In the genomic region with DNA sequence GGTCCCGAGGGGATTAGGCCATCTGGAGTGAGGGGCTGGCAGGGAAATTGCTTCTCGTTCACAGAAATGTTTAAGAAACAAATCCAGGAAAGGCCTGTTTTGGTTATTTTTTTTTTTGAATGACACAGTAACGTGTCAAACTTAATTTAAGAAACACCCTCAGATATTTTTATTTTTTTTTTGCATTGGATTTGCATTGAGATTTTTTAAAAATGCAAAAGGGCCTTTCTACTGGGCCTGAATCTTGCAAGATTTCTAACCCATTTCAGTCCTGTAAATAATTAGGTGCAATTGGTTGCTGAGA, we compare ENCODE assay signal across 22 cellular contexts. TPM values are rescaled to one million over a fixed set of nuclear protein-coding genes. Genes with fewer than 3 reads are reported as not detected.
DNase-seq lines count a peak whose midpoint lies in the region; TF ChIP-seq lines count a peak whose summit lies in the region.
"Had no signal": no experiment of that assay in that cellular context is flagged by ENCODE, and none has a peak within 500 bp of the region (broad histone marks: within the 10 kb centered on the region; RNA-seq: fewer than 3 reads in every experiment).

No MANE protein-coding gene starts in this region.

- peaks cover 3% of the 10 kb centered on the region for H3K4me1 ChIP-seq in mesenchymal stem cell (ENCODE audit: control insufficient read depth, insufficient read depth, low read depth, low read length)

- H4K8ac ChIP-seq in mesenchymal stem cell (ENCODE audit: low read length), result no peak overlapping the region

- H2AK5ac ChIP-seq in mesenchymal stem cell (ENCODE audit: low read length, severe bottlenecking), result no peak overlapping the region

- H3K9me3 ChIP-seq in WERI-Rb-1 (ENCODE audit: severe bottlenecking) (no peaks in the 10 kb centered on the region), mesenchymal stem cell (ENCODE audit: control insufficient read depth, low read length) (no peaks in the 10 kb centered on the region)
- H3K9me3 ChIP-seq: esophagus squamous epithelium had no signal

- POLR2A ChIA-PET in activated CD4-positive, alpha-beta T cell treated with anti-CD3 and anti-CD28 coated beads, Interleukin-2, amount 10 ng/mL, durations not matched to agents 7 days and 5 days (lab: Charles Lee), result no interaction called here

- peaks cover 4% of the 10 kb centered on the region for H3K27me3 Mint-ChIP-seq in activated CD4-positive, alpha-beta T cell treated with anti-CD3 and anti-CD28 coated beads, Interleukin-2, amount 10 ng/mL, durations not matched to agents 7 days and 5 days

- CTCF ChIA-PET in activated CD4-positive, alpha-beta T cell treated with anti-CD3 and anti-CD28 coated beads, Interleukin-2, amount 10 ng/mL, durations not matched to agents 7 days and 5 days (lab: Charles Lee), result no interaction called here

- H3K18ac ChIP-seq in mesenchymal stem cell (ENCODE audit: low read depth in 1 of 2, low read length in 2 of 2), result no peak overlapping the region

- no peak overlapping the region for H3K9ac ChIP-seq in mesenchymal stem cell (ENCODE audit: low read length)

- no peak overlapping the region for H3K4me2 ChIP-seq in mesenchymal stem cell (ENCODE audit: low read length, poor library complexity, severe bottlenecking)
- H3K4me2 ChIP-seq: hepatocyte had no signal

- peak overlapping the region; percentile 37 for H3K27ac Mint-ChIP-seq in activated CD4-positive, alpha-beta T cell treated with anti-CD3 and anti-CD28 coated beads, Interleukin-2, amount 10 ng/mL, durations not matched to agents 7 days and 5 days
- H3K27ac Mint-ChIP-seq: CD8-positive, alpha-beta T cell had no signal

- no peak overlapping the region for H2BK120ac ChIP-seq in mesenchymal stem cell (ENCODE audit: low read depth, low read length)

- TF ChIP-seq CTCF in WERI-Rb-1 (IDR thresholded peaks at IDR 0.05; ENCODE audit: low read depth, low read length), result no peak

- no peak overlapping the region for H3K14ac ChIP-seq in mesenchymal stem cell (ENCODE audit: low read length in 2 of 2)

- no peak overlapping the region for H2BK12ac ChIP-seq in mesenchymal stem cell (ENCODE audit: low read length in 2 of 2)

- no peaks in the 10 kb centered on the region for H3K9me3 Mint-ChIP-seq in activated CD4-positive, alpha-beta T cell treated with anti-CD3 and anti-CD28 coated beads, Interleukin-2, amount 10 ng/mL, durations not matched to agents 7 days and 5 days
- H3K9me3 Mint-ChIP-seq: activated naive CD4-positive, alpha-beta T cell treated with anti-CD3 and anti-CD28 coated beads, Interleukin-2, amount 50 U/mL, for 72 hours; CD8-positive, alpha-beta T cell; H9; neural crest cell; T-helper 1 cell treated with Interleukin-12 subunit alpha and Interleukin-12 subunit beta and Interleukin-4 antibody, amounts not matched to agents 30 μg/mL and 1 μg/mL, for 36 hours had no signal

- no peak overlapping the region for H4K91ac ChIP-seq in mesenchymal stem cell (ENCODE audit: low read length)

- no peak overlapping the region for H3K4ac ChIP-seq in mesenchymal stem cell (ENCODE audit: low read depth in 1 of 2, low read length in 2 of 2)

- H2AFZ ChIP-seq in mesenchymal stem cell (ENCODE audit: low read depth, low read length), result no peak overlapping the region
- H2AFZ ChIP-seq: hepatocyte had no signal

- 14% methylated on average over 1 of the region's 3 CpGs for WGBS in mesenchymal stem cell

- no peak overlapping the region for H3K4me3 Mint-ChIP-seq in activated CD4-positive, alpha-beta T cell treated with anti-CD3 and anti-CD28 coated beads, Interleukin-2, amount 10 ng/mL, durations not matched to agents 7 days and 5 days
- H3K4me3 Mint-ChIP-seq: CD8-positive, alpha-beta T cell; neural crest cell; T-helper 1 cell treated with Interleukin-12 subunit alpha and Interleukin-12 subunit beta and Interleukin-4 antibody, amounts not matched to agents 30 μg/mL and 1 μg/mL, for 36 hours had no signal

- no peak overlapping the region for H3K4me3 ChIP-seq in WERI-Rb-1 (ENCODE audit: low read depth, low read length)
- H3K4me3 ChIP-seq in mesenchymal stem cell (ENCODE audit: insufficient read depth in 1 of 2, low read depth in 1 of 2, low read length in 2 of 2), result no peak overlapping the region
- H3K4me3 ChIP-seq: esophagus squamous epithelium, hepatocyte had no signal

- H3K36me3 ChIP-seq in WERI-Rb-1 (no peaks in the 10 kb centered on the region), mesenchymal stem cell (ENCODE audit: control insufficient read depth in 1 of 2, insufficient read depth in 2 of 2, low read depth in 1 of 2, low read length in 2 of 2) (no peaks in the 10 kb centered on the region)
- H3K36me3 ChIP-seq: esophagus squamous epithelium had no signal

- no peak overlapping the region for H2BK15ac ChIP-seq in mesenchymal stem cell (ENCODE audit: low read depth, poor library complexity, severe bottlenecking)

- H2BK5ac ChIP-seq in mesenchymal stem cell (ENCODE audit: low read depth, low read length, poor library complexity, severe bottlenecking), result no peak overlapping the region

- H3K23ac ChIP-seq in mesenchymal stem cell (ENCODE audit: low read length in 2 of 2), result no peak overlapping the region

- H3K27me3 ChIP-seq in WERI-Rb-1 (ENCODE audit: insufficient read depth, low read depth, severe bottlenecking) (no peaks in the 10 kb centered on the region), layer of hippocampus (ENCODE audit: control insufficient read depth, insufficient read depth, low read length) (no peaks in the 10 kb centered on the region), mesenchymal stem cell (ENCODE audit: control insufficient read depth in 1 of 2, insufficient read depth in 1 of 2, low read length in 2 of 2) (peaks cover 22 to 49% of the 10 kb centered on the region in 2 experiments)

- DNase-seq in activated CD4-positive, alpha-beta T cell treated with anti-CD3 and anti-CD28 coated beads, Interleukin-2, amount 10 ng/mL, durations not matched to agents 7 days and 5 days, result no peak
- DNase-seq in activated CD4-positive, alpha-beta T cell treated with anti-CD3 and anti-CD28 coated beads for 48 hours, result no peak
- no peak for DNase-seq in WERI-Rb-1
- DNase-seq in NCI-H2029 treated with DMSO at 0.1 percent for 48 hours (lab: John Stamatoyannopoulos, UW), result no peak
- DNase-seq in GOT3 (lab: John Stamatoyannopoulos, UW), result no peak
- no peak for DNase-seq in mesenchymal stem cell
- DNase-seq in SIG-M5 treated with dmso at 0.1 percent for 504 hours (lab: John Stamatoyannopoulos, UW; ENCODE audit: unreplicated experiment), result no peak
- DNase-seq: activated CD4-positive, alpha-beta T cell treated with anti-CD3 and anti-CD28 coated beads for 1 hour; activated T-cell treated with anti-CD3 and anti-CD28 coated beads for 4 hours; cortex of kidney; esophagus squamous epithelium; foreskin melanocyte; H9; KG1; left colon; RPMI8226 had no signal

- H3K79me1 ChIP-seq in mesenchymal stem cell (replicated peaks; ENCODE audit: low read length, poor library complexity, severe bottlenecking), result no peaks in the 10 kb centered on the region

- peaks cover 29% of the 10 kb centered on the region for H3K4me1 Mint-ChIP-seq in activated CD4-positive, alpha-beta T cell treated with anti-CD3 and anti-CD28 coated beads, Interleukin-2, amount 10 ng/mL, durations not matched to agents 7 days and 5 days

- H3K36me3 Mint-ChIP-seq in activated CD4-positive, alpha-beta T cell treated with anti-CD3 and anti-CD28 coated beads, Interleukin-2, amount 10 ng/mL, durations not matched to agents 7 days and 5 days (ENCODE audit: low read depth), result no peaks in the 10 kb centered on the region
- H3K36me3 Mint-ChIP-seq: activated naive CD4-positive, alpha-beta T cell treated with anti-CD3 and anti-CD28 coated beads, Interleukin-2, amount 50 U/mL, for 72 hours; CD8-positive, alpha-beta T cell had no signal

- H3K27ac ChIP-seq in WERI-Rb-1, result peak overlapping the region; percentile 93
- peak overlapping the region; percentile 66 for H3K27ac ChIP-seq in layer of hippocampus (ENCODE audit: low read depth, low read length)
- H3K27ac ChIP-seq in mesenchymal stem cell (ENCODE audit: low read length, poor library complexity, severe bottlenecking), result no peak overlapping the region
- H3K27ac ChIP-seq: hepatocyte had no signal

RNA-seq across cellular contexts. Expression of a gene that starts 25.0 kb away (rescaled TPM):
- total RNA-seq in activated CD4-positive, alpha-beta T cell treated with anti-CD3 and anti-CD28 coated beads, Interleukin-2, amount 10 ng/mL, durations not matched to agents 7 days and 5 days, result 100 to 1,000 TPM; 235 to 264 TPM
- 93.2 TPM for polyA plus RNA-seq in mesenchymal stem cell (2013, experiment 1 of 2)
- 91.8 TPM for polyA plus RNA-seq in mesenchymal stem cell (2013, experiment 2 of 2)
